ENCODE assay signal across 16 cellular contexts in the genomic region with DNA sequence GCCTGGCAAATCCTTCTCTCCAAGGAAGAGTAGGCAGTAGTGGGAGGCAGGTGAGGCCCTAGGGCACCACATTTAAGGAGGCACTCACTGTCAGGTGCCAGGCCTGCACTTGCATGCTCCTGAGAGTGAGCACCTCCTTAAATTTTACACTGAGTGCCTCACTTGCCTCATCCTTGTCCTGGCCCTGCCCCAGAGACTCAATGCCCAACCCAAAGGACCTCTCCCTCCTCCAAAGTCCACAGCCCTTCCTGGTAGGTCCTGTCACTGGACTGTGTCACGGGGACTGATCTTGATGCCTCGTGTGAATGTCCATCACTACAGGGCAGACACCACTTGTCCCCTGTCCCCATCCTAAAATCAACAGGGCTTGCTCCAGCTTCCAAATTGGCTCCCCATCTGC.
DNase-seq lines count a peak whose midpoint lies in the region; ATAC-seq and TF ChIP-seq lines count a peak whose summit lies in the region.
"Had no signal": no experiment of that assay in that cellular context is flagged by ENCODE, and none has a peak within 500 bp of the region (broad histone marks: within the 10 kb centered on the region; RNA-seq: fewer than 3 reads in every experiment).

No MANE protein-coding gene starts in this region.

- CTCF ChIA-PET in HEK293 (lab: Yijun Ruan, JAX) = no interaction called here

- H3K36me3 ChIP-seq in HEK293 (ENCODE audit: control insufficient read depth in 2 of 2, insufficient read depth in 1 of 2, low read length in 2 of 2) = no peaks in the 10 kb centered on the region
- H3K36me3 ChIP-seq in colonic mucosa = no peaks in the 10 kb centered on the region
- no peaks in the 10 kb centered on the region for H3K36me3 ChIP-seq in transverse colon

- H3K27ac Mint-ChIP-seq in nephron progenitor cell = peak overlapping the region; percentile 68
- H3K27ac Mint-ChIP-seq: B cell; CD4-positive, alpha-beta T cell had no signal

- no peak for TF ChIP-seq POLR2A in transverse colon (IDR thresholded peaks at IDR 0.05)

- H3K9ac ChIP-seq in colonic mucosa (ENCODE audit: low read depth in 2 of 2, low read length in 2 of 2) = no peak overlapping the region

- intact Hi-C loops in colonic mucosa (cut with DNase I) = no loop called here
- intact Hi-C loops in transverse colon (cut with DNase I; ENCODE audit: low total_unique reads) = no loop called here

- no peaks in the 10 kb centered on the region for H3K9me3 Mint-ChIP-seq in nephron progenitor cell
- H3K9me3 Mint-ChIP-seq: CD4-positive, alpha-beta T cell had no signal

- H3K9me3 ChIP-seq in HEK293 (ENCODE audit: control insufficient read depth, insufficient read depth, low read depth, low read length) = no peaks in the 10 kb centered on the region
- no peaks in the 10 kb centered on the region for H3K9me3 ChIP-seq in colonic mucosa
- no peaks in the 10 kb centered on the region for H3K9me3 ChIP-seq in transverse colon

- no peaks in the 10 kb centered on the region for H3K36me3 Mint-ChIP-seq in nephron progenitor cell (ENCODE audit: low read depth)

- H3K27me3 ChIP-seq in colonic mucosa (no peaks in the 10 kb centered on the region), transverse colon (no peaks in the 10 kb centered on the region)

- peaks cover 9% of the 10 kb centered on the region for H3K27me3 Mint-ChIP-seq in nephron progenitor cell (ENCODE audit: low read depth, poor library complexity)

- TF ChIP-seq CTCF in HEK293 (tag by site-specific recombination; IDR thresholded peaks at IDR 0.05) = no peak
- TF ChIP-seq CTCF in colonic mucosa (IDR thresholded peaks at IDR 0.05) = no peak
- no peak for TF ChIP-seq CTCF in nephron progenitor cell (IDR thresholded peaks at IDR 0.05)
- no peak for TF ChIP-seq CTCF in transverse colon (IDR thresholded peaks at IDR 0.05)

- in situ Hi-C loops in transverse colon (cut with MboI; ENCODE audit: low pct_ligation_motif_present in 1 of 4, low pct_unique_long_range_greater_than_20kb in 1 of 4, low sequenced_read_pairs in 3 of 4) = no loop called here

- no peak for ATAC-seq in HG03354 (IDR thresholded peaks at IDR 0.05; ENCODE audit: poor library complexity, severe bottlenecking, unreplicated experiment)
- no peak for ATAC-seq in GM19351 (IDR thresholded peaks at IDR 0.05; ENCODE audit: unreplicated experiment)
- ATAC-seq: K562 had no signal

- no peaks in the 10 kb centered on the region for H3K4me1 ChIP-seq in HEK293 (ENCODE audit: control insufficient read depth, insufficient read depth, low read length)
- H3K4me1 ChIP-seq in colonic mucosa = no peaks in the 10 kb centered on the region
- H3K4me1 ChIP-seq in transverse colon = peaks cover 0 to 7% (median 2%) of the 10 kb centered on the region in 4 donors

- POLR2A ChIA-PET in HEK293 (lab: Yijun Ruan, JAX) = no interaction called here

- WGBS in transverse colon (ENCODE audit: low coverage in 1 of 2), 2 donors = 40 to 71% methylated on average over 1 to 2 of the region's 2 CpGs

- no peak overlapping the region for H3K4me3 Mint-ChIP-seq in nephron progenitor cell
- H3K4me3 Mint-ChIP-seq: B cell; CD4-positive, alpha-beta T cell had no signal

- peaks cover 37% of the 10 kb centered on the region for H3K4me1 Mint-ChIP-seq in nephron progenitor cell
- H3K4me1 Mint-ChIP-seq: B cell had no signal

- TF ChIP-seq EP300 in transverse colon (IDR thresholded peaks at IDR 0.05; ENCODE audit: low read depth) = no peak

- DNase-seq in colonic mucosa (peak; percentile 56), nephron progenitor cell (no peak), transverse colon (peak; percentile 55), NCI-H82 treated with DMSO at 0.1 percent for 48 hours (lab: John Stamatoyannopoulos, UW; ENCODE audit: unreplicated experiment) (no peak)
- DNase-seq: ACHN; C1 segment of cervical spinal cord; Calu3; CD4-positive, alpha-beta T cell; DMS 273 treated with DMSO at 0.1 percent for 48 hours; HCEC 1CT had no signal

- no peak overlapping the region for H3K4me3 ChIP-seq in HEK293 (ENCODE audit: low read depth, low read length)
- H3K4me3 ChIP-seq in colonic mucosa = no peak overlapping the region
- no peak overlapping the region for H3K4me3 ChIP-seq in transverse colon
- H3K4me3 ChIP-seq: K562 had no signal

- H3K27ac ChIP-seq in HEK293 (ENCODE audit: extremely low read depth, low read depth, low read length) (no peak overlapping the region), colonic mucosa (no peak overlapping the region), transverse colon (no peak overlapping the region)
- H3K27ac ChIP-seq: HL-60 had no signal

TF ChIP-seq in HEK293, 187 proteins besides CTCF, POLR2A, EP300 and RAD21:
- TF ChIP-seq, protein P1, sequence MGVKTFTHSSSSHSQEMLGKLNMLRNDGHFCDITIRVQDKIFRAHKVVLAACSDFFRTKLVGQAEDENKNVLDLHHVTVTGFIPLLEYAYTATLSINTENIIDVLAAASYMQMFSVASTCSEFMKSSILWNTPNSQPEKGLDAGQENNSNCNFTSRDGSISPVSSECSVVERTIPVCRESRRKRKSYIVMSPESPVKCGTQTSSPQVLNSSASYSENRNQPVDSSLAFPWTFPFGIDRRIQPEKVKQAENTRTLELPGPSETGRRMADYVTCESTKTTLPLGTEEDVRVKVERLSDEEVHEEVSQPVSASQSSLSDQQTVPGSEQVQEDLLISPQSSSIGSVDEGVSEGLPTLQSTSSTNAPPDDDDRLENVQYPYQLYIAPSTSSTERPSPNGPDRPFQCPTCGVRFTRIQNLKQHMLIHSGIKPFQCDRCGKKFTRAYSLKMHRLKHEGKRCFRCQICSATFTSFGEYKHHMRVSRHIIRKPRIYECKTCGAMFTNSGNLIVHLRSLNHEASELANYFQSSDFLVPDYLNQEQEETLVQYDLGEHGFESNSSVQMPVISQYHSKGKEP (tag by site-specific recombination; IDR thresholded peaks at IDR 0.05) = no peak
- TF ChIP-seq, protein P2, sequence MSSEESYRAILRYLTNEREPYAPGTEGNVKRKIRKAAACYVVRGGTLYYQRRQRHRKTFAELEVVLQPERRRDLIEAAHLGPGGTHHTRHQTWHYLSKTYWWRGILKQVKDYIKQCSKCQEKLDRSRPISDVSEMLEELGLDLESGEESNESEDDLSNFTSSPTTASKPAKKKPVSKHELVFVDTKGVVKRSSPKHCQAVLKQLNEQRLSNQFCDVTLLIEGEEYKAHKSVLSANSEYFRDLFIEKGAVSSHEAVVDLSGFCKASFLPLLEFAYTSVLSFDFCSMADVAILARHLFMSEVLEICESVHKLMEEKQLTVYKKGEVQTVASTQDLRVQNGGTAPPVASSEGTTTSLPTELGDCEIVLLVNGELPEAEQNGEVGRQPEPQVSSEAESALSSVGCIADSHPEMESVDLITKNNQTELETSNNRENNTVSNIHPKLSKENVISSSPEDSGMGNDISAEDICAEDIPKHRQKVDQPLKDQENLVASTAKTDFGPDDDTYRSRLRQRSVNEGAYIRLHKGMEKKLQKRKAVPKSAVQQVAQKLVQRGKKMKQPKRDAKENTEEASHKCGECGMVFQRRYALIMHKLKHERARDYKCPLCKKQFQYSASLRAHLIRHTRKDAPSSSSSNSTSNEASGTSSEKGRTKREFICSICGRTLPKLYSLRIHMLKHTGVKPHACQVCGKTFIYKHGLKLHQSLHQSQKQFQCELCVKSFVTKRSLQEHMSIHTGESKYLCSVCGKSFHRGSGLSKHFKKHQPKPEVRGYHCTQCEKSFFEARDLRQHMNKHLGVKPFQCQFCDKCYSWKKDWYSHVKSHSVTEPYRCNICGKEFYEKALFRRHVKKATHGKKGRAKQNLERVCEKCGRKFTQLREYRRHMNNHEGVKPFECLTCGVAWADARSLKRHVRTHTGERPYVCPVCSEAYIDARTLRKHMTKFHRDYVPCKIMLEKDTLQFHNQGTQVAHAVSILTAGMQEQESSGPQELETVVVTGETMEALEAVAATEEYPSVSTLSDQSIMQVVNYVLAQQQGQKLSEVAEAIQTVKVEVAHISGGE (tag by site-specific recombination; conservative IDR thresholded peaks at IDR 0.05; ENCODE audit: low read depth) = no peak
- TF ChIP-seq EGR2 (tag by site-specific recombination; IDR thresholded peaks at IDR 0.05; ENCODE audit: low read depth) = 0 out of 2 replicates have a peak, but pooled peaks have one; percentile 14
- no peak for TF ChIP-seq ZNF76 (tag by site-specific recombination; IDR thresholded peaks at IDR 0.05; ENCODE audit: borderline replicate concordance, low read depth)
- TF ChIP-seq, protein P3, sequence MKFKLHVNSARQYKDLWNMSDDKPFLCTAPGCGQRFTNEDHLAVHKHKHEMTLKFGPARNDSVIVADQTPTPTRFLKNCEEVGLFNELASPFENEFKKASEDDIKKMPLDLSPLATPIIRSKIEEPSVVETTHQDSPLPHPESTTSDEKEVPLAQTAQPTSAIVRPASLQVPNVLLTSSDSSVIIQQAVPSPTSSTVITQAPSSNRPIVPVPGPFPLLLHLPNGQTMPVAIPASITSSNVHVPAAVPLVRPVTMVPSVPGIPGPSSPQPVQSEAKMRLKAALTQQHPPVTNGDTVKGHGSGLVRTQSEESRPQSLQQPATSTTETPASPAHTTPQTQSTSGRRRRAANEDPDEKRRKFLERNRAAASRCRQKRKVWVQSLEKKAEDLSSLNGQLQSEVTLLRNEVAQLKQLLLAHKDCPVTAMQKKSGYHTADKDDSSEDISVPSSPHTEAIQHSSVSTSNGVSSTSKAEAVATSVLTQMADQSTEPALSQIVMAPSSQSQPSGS (tag by site-specific recombination; IDR thresholded peaks at IDR 0.05; ENCODE audit: low read depth) = no peak
- TF ChIP-seq, protein P4, sequence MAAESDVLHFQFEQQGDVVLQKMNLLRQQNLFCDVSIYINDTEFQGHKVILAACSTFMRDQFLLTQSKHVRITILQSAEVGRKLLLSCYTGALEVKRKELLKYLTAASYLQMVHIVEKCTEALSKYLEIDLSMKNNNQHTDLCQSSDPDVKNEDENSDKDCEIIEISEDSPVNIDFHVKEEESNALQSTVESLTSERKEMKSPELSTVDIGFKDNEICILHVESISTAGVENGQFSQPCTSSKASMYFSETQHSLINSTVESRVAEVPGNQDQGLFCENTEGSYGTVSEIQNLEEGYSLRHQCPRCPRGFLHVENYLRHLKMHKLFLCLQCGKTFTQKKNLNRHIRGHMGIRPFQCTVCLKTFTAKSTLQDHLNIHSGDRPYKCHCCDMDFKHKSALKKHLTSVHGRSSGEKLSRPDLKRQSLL (tag by site-specific recombination; IDR thresholded peaks at IDR 0.05) = no peak
- no peak for TF ChIP-seq SP7 (tag by site-specific recombination; IDR thresholded peaks at IDR 0.05)
- TF ChIP-seq ZNF2 (tag by site-specific recombination; IDR thresholded peaks at IDR 0.05) = no peak
- TF ChIP-seq ZNF169 (tag by site-specific recombination; IDR thresholded peaks at IDR 0.05) = no peak
- TF ChIP-seq ZFHX2 (tag by site-specific recombination; conservative IDR thresholded peaks at IDR 0.05) = peak; percentile 38; the same call in 1 of the 2 replicates
- TF ChIP-seq GLIS2 (tag by site-specific recombination; IDR thresholded peaks at IDR 0.05) = no peak
- no peak for TF ChIP-seq ZNF48 (tag by site-specific recombination; IDR thresholded peaks at IDR 0.05)

Comparison
In these comparisons a context has a peak if more than half of its experiments do, and no peak if none do; other contexts are left out.
1. DNase-seq: peak in colonic mucosa (single experiment) and transverse colon (single experiment); none in nephron progenitor cell (single experiment) and NCI-H82 treated with DMSO at 0.1 percent for 48 hours (single experiment).